22 cellular contexts compared by ENCODE assay signal in genomic region chr6:169168706-169169105, GRCh38.
DNase-seq lines count a peak whose midpoint lies in the region; ATAC-seq and TF ChIP-seq lines count a peak whose summit lies in the region.
"Had no signal": no experiment of that assay in that cellular context is flagged by ENCODE, and none has a peak within 500 bp of the region (broad histone marks: within the 10 kb centered on the region; RNA-seq: fewer than 3 reads in every experiment).

No MANE protein-coding gene starts in this region.

- no peaks in the 10 kb centered on the region for H3K9me3 ChIP-seq in heart left ventricle
- H3K9me3 ChIP-seq: A549, Peyer's patch had no signal

- peak overlapping the region in 10 of 12 donors; percentile 47 to 94 (median 75) for H3K27ac ChIP-seq in heart left ventricle
- peak overlapping the region; percentile 9 for H3K27ac ChIP-seq in epithelial cell of prostate
- H3K27ac ChIP-seq: A549, C4-2B, Peyer's patch, SK-N-MC had no signal

- H3K4me1 Mint-ChIP-seq in activated CD4-positive, alpha-beta memory T cell treated with anti-CD3 and anti-CD28 coated beads, Interleukin-2, amount 10 ng/mL, durations not matched to agents 7 days and 5 days: no peaks in the 10 kb centered on the region
- H3K4me1 Mint-ChIP-seq: activated B cell treated with CpG ODN at 0.5 μM for 24 hours had no signal

- no peak for DNase-seq in heart left ventricle
- no peak for DNase-seq in cardiac septum (ENCODE audit: low spot score)
- no peak for DNase-seq in epithelial cell of prostate (ENCODE audit: low read depth, low spot score)
- DNase-seq in myocyte (ENCODE audit: low read depth): peak; percentile 28
- DNase-seq in Ammon's horn (ENCODE audit: low spot score): no peak
- no peak for DNase-seq in activated CD4-positive, alpha-beta memory T cell treated with anti-CD3 and anti-CD28 coated beads, Interleukin-2, amount 10 ng/mL, durations not matched to agents 7 days and 5 days
- DNase-seq: activated B cell treated with CpG ODN at 0.5 μM for 24 hours; DMS 273 treated with DMSO at 0.1 percent for 48 hours; foreskin melanocyte; mesendoderm; NCI-H1105 treated with DMSO at 0.1 percent for 48 hours; nephron progenitor cell; Peyer's patch; stimulated activated CD4-positive, alpha-beta T cell treated with anti-CD3 and anti-CD28 coated beads, Interleukin-4, amount 100 ng/mL, for 4 hours had no signal

- H3K27ac Mint-ChIP-seq in activated CD4-positive, alpha-beta memory T cell treated with anti-CD3 and anti-CD28 coated beads, Interleukin-2, amount 10 ng/mL, durations not matched to agents 7 days and 5 days: no peak overlapping the region
- H3K27ac Mint-ChIP-seq: activated B cell treated with CpG ODN at 0.5 μM for 24 hours; activated naive CD4-positive, alpha-beta T cell treated with anti-CD3 and anti-CD28 coated beads, Interleukin-2, amount 50 U/mL, for 72 hours; dendritic cell treated with granulocyte-macrophage colony-stimulating factor and Interleukin-4, amounts not matched to agents 40 ng/mL and 50 ng/mL, for 4 days; nephron progenitor cell; T-helper 2 cell treated with Interferon-gamma antibody and Interleukin-4, amounts not matched to agents 5 μg/mL and 100 μg/mL, for 36 hours had no signal

- H3K36me3 Mint-ChIP-seq in activated CD4-positive, alpha-beta memory T cell treated with anti-CD3 and anti-CD28 coated beads, Interleukin-2, amount 10 ng/mL, durations not matched to agents 7 days and 5 days (ENCODE audit: low read depth): no peaks in the 10 kb centered on the region
- H3K36me3 Mint-ChIP-seq: activated naive CD4-positive, alpha-beta T cell treated with anti-CD3 and anti-CD28 coated beads, Interleukin-2, amount 50 U/mL, for 72 hours had no signal

- peak overlapping the region in 2 of 12 donors; percentile 5 to 24 for H3K4me3 ChIP-seq in heart left ventricle
- H3K4me3 ChIP-seq: A549, Peyer's patch, SK-N-MC had no signal

- H3K4me1 ChIP-seq in heart left ventricle: peaks cover 0 to 31% (median 0%) of the 10 kb centered on the region in 12 donors
- H3K4me1 ChIP-seq: Peyer's patch had no signal

- ATAC-seq in heart left ventricle (peak in 1 of 4 donors; percentile 22), GM19324 (IDR thresholded peaks at IDR 0.05; ENCODE audit: low FRiP score, unreplicated experiment) (no peak), HG03196 (IDR thresholded peaks at IDR 0.05; ENCODE audit: unreplicated experiment) (no peak)
- ATAC-seq: A549; activated naive CD4-positive, alpha-beta T cell treated with anti-CD3 and anti-CD28 coated beads, Interleukin-2, amount 50 U/mL, for 72 hours had no signal

- no peaks in the 10 kb centered on the region for H3K27me3 Mint-ChIP-seq in activated CD4-positive, alpha-beta memory T cell treated with anti-CD3 and anti-CD28 coated beads, Interleukin-2, amount 10 ng/mL, durations not matched to agents 7 days and 5 days
- H3K27me3 Mint-ChIP-seq: activated B cell treated with CpG ODN at 0.5 μM for 24 hours; dendritic cell treated with granulocyte-macrophage colony-stimulating factor and Interleukin-4, amounts not matched to agents 40 ng/mL and 50 ng/mL, for 4 days had no signal

- no peaks in the 10 kb centered on the region for H3K36me3 ChIP-seq in heart left ventricle
- H3K36me3 ChIP-seq: Peyer's patch had no signal

- peaks cover 0 to 4% (median 0%) of the 10 kb centered on the region in 9 donors for H3K27me3 ChIP-seq in heart left ventricle
- H3K27me3 ChIP-seq: Peyer's patch had no signal

- H3K4me3 Mint-ChIP-seq in activated CD4-positive, alpha-beta memory T cell treated with anti-CD3 and anti-CD28 coated beads, Interleukin-2, amount 10 ng/mL, durations not matched to agents 7 days and 5 days: no peak overlapping the region
- H3K4me3 Mint-ChIP-seq: activated B cell treated with CpG ODN at 0.5 μM for 24 hours; dendritic cell treated with granulocyte-macrophage colony-stimulating factor and Interleukin-4, amounts not matched to agents 40 ng/mL and 50 ng/mL, for 4 days; nephron progenitor cell; T-helper 2 cell treated with Interferon-gamma antibody and Interleukin-4, amounts not matched to agents 5 μg/mL and 100 μg/mL, for 36 hours had no signal

- no peak for TF ChIP-seq POLR2A in heart left ventricle (IDR thresholded peaks at IDR 0.05)

- CTCF ChIA-PET in activated CD4-positive, alpha-beta memory T cell treated with anti-CD3 and anti-CD28 coated beads, Interleukin-2, amount 10 ng/mL, durations not matched to agents 7 days and 5 days (lab: Charles Lee): no interaction called here

- H3K9me3 Mint-ChIP-seq in activated CD4-positive, alpha-beta memory T cell treated with anti-CD3 and anti-CD28 coated beads, Interleukin-2, amount 10 ng/mL, durations not matched to agents 7 days and 5 days: no peaks in the 10 kb centered on the region
- H3K9me3 Mint-ChIP-seq: activated B cell treated with CpG ODN at 0.5 μM for 24 hours; activated naive CD4-positive, alpha-beta T cell treated with anti-CD3 and anti-CD28 coated beads, Interleukin-2, amount 50 U/mL, for 72 hours; dendritic cell treated with granulocyte-macrophage colony-stimulating factor and Interleukin-4, amounts not matched to agents 40 ng/mL and 50 ng/mL, for 4 days; nephron progenitor cell; T-helper 2 cell treated with Interferon-gamma antibody and Interleukin-4, amounts not matched to agents 5 μg/mL and 100 μg/mL, for 36 hours had no signal

- intact Hi-C loops in heart left ventricle (cut with DNase I): loop anchor here in 1 of 10 donors (5.0 kb wide), 1 partner anchor 81 kb away; no protein-coding TSS in a partner anchor
- intact Hi-C loops in cardiac septum (cut with DNase I): loop anchor here (10.0 kb wide), 1 partner anchor 204 kb away; no protein-coding TSS in a partner anchor

- 69 to 78% (median 75%) methylated on average over 16 of the region's 16 CpGs for WGBS in heart left ventricle, 4 donors

- POLR2A ChIA-PET in activated CD4-positive, alpha-beta memory T cell treated with anti-CD3 and anti-CD28 coated beads, Interleukin-2, amount 10 ng/mL, durations not matched to agents 7 days and 5 days (lab: Charles Lee): no interaction called here

- TF ChIP-seq CTCF in heart left ventricle (IDR thresholded peaks at IDR 0.05): no peak
